8 cellular contexts compared by ENCODE assay signal in genomic region chr10:97736403-97736901, GRCh38. TPM values are rescaled to one million over a fixed set of nuclear protein-coding genes. Genes with fewer than 3 reads are reported as not detected.
DNase-seq lines count a peak whose midpoint lies in the region; ATAC-seq, FAIRE-seq and TF ChIP-seq lines count a peak whose summit lies in the region.

No MANE protein-coding gene starts in this region.

- peaks cover 11% of the 10 kb centered on the region for H3K4me1 ChIP-seq in astrocyte (ENCODE audit: insufficient read depth, low read length)
- peaks cover 14 to 15% of the 10 kb centered on the region in 2 donors for H3K4me1 ChIP-seq in mucosa of rectum (ENCODE audit: control insufficient read depth in 2 of 2, insufficient read depth in 2 of 2, low read length in 2 of 2)

- H3K27me3 Mint-ChIP-seq in activated CD4-positive, alpha-beta T cell treated with anti-CD3 and anti-CD28 coated beads, Interleukin-2, amount 10 ng/mL, durations not matched to agents 7 days and 5 days: no peaks in the 10 kb centered on the region
- H3K27me3 Mint-ChIP-seq in astrocyte (ENCODE audit: low read depth, unreplicated experiment): peaks cover 7% of the 10 kb centered on the region

- H3K4me3 ChIP-seq in astrocyte (ENCODE audit: insufficient read depth, low read depth, low read length): peak overlapping the region; percentile 91
- H3K4me3 ChIP-seq in mucosa of rectum (ENCODE audit: low read length in 2 of 2): peak overlapping the region; percentile 79 to 85

- no peak overlapping the region for H3K9ac ChIP-seq in astrocyte (ENCODE audit: low read length)
- peak overlapping the region in 1 of 2 donors; percentile 66 for H3K9ac ChIP-seq in mucosa of rectum (ENCODE audit: low read depth in 1 of 2, low read length in 2 of 2)

- peak overlapping the region; percentile 92 for H3K4me3 Mint-ChIP-seq in activated CD4-positive, alpha-beta T cell treated with anti-CD3 and anti-CD28 coated beads, Interleukin-2, amount 10 ng/mL, durations not matched to agents 7 days and 5 days
- H3K4me3 Mint-ChIP-seq in astrocyte (ENCODE audit: unreplicated experiment): peak overlapping the region; percentile 92

- H2AFZ ChIP-seq in astrocyte (ENCODE audit: low read depth, low read length): peak overlapping the region; percentile 85

- ATAC-seq in HG03442 (IDR thresholded peaks at IDR 0.05; ENCODE audit: unreplicated experiment): peak; percentile 9

- H3K27ac Mint-ChIP-seq in activated CD4-positive, alpha-beta T cell treated with anti-CD3 and anti-CD28 coated beads, Interleukin-2, amount 10 ng/mL, durations not matched to agents 7 days and 5 days: peak overlapping the region; percentile 96
- H3K27ac Mint-ChIP-seq in astrocyte (ENCODE audit: unreplicated experiment): peak overlapping the region; percentile 16

- TF ChIP-seq CTCF in astrocyte (IDR thresholded peaks at IDR 0.05; ENCODE audit: insufficient read depth, low read depth, low read length): no peak

- H3K36me3 ChIP-seq in astrocyte (ENCODE audit: insufficient read depth, low read length) (peaks cover 10% of the 10 kb centered on the region), mucosa of rectum (ENCODE audit: control insufficient read depth in 2 of 2, insufficient read depth in 2 of 2, low read length in 2 of 2) (peaks cover 16 to 22% of the 10 kb centered on the region in 2 donors)

- CTCF ChIA-PET in activated CD4-positive, alpha-beta T cell treated with anti-CD3 and anti-CD28 coated beads, Interleukin-2, amount 10 ng/mL, durations not matched to agents 7 days and 5 days (lab: Charles Lee): interaction anchor here (0.7 to 4.1 kb wide), 12 partner anchors 9 to 59 kb away, joined by 3 to 20 read pairs (median 4); partner anchors contain the start of genes AVPI1 and MARVELD1

- H3K4me2 ChIP-seq in astrocyte (ENCODE audit: low read length): peak overlapping the region; percentile 94

- no peaks in the 10 kb centered on the region for H3K9me3 ChIP-seq in astrocyte (ENCODE audit: insufficient read depth, low read depth, low read length)
- H3K9me3 ChIP-seq in mucosa of rectum (ENCODE audit: control insufficient read depth in 2 of 2, low read length in 2 of 2): no peaks in the 10 kb centered on the region

- no peaks in the 10 kb centered on the region for H3K27me3 ChIP-seq in astrocyte (ENCODE audit: insufficient read depth, low read length)
- no peaks in the 10 kb centered on the region for H3K27me3 ChIP-seq in mucosa of rectum (ENCODE audit: control insufficient read depth in 2 of 2, insufficient read depth in 2 of 2, low read length in 2 of 2)

- peaks cover 40% of the 10 kb centered on the region for H3K79me2 ChIP-seq in astrocyte (ENCODE audit: insufficient read depth, low read length)

- POLR2A ChIA-PET in activated CD4-positive, alpha-beta T cell treated with anti-CD3 and anti-CD28 coated beads, Interleukin-2, amount 10 ng/mL, durations not matched to agents 7 days and 5 days (lab: Charles Lee): no interaction called here

- DNase-seq in activated CD4-positive, alpha-beta T cell treated with anti-CD3 and anti-CD28 coated beads, Interleukin-2, amount 10 ng/mL, durations not matched to agents 7 days and 5 days: no peak
- no peak for DNase-seq in activated CD4-positive, alpha-beta T cell treated with anti-CD3 and anti-CD28 coated beads for 4 hours
- DNase-seq in astrocyte (ENCODE audit: low read depth): no peak
- no peak for DNase-seq in stimulated activated CD4-positive, alpha-beta T cell treated with anti-CD3 and anti-CD28 coated beads, Interleukin-2, amount 100 ng/mL, for 48 hours
- no peak for DNase-seq in EL
- DNase-seq in NCI-H2029 (lab: John Stamatoyannopoulos, UW): no peak

- H3K27ac ChIP-seq in astrocyte (ENCODE audit: low read depth, low read length) (no peak overlapping the region), mucosa of rectum (ENCODE audit: low read depth in 2 of 2, low read length in 2 of 2) (peak overlapping the region in 1 of 2 donors; percentile 98)

- peaks cover 3% of the 10 kb centered on the region for H3K9me3 Mint-ChIP-seq in activated CD4-positive, alpha-beta T cell treated with anti-CD3 and anti-CD28 coated beads, Interleukin-2, amount 10 ng/mL, durations not matched to agents 7 days and 5 days
- H3K9me3 Mint-ChIP-seq in astrocyte (ENCODE audit: unreplicated experiment): no peaks in the 10 kb centered on the region

- H3K36me3 Mint-ChIP-seq in activated CD4-positive, alpha-beta T cell treated with anti-CD3 and anti-CD28 coated beads, Interleukin-2, amount 10 ng/mL, durations not matched to agents 7 days and 5 days (ENCODE audit: low read depth): peaks cover 27% of the 10 kb centered on the region
- H3K36me3 Mint-ChIP-seq in astrocyte (ENCODE audit: low read depth, unreplicated experiment): peaks cover 6% of the 10 kb centered on the region

- H3K4me1 Mint-ChIP-seq in activated CD4-positive, alpha-beta T cell treated with anti-CD3 and anti-CD28 coated beads, Interleukin-2, amount 10 ng/mL, durations not matched to agents 7 days and 5 days: peaks cover 42% of the 10 kb centered on the region
- peaks cover 13% of the 10 kb centered on the region for H3K4me1 Mint-ChIP-seq in astrocyte (ENCODE audit: low read depth, unreplicated experiment)

- peaks cover 29% of the 10 kb centered on the region for H4K20me1 ChIP-seq in astrocyte (ENCODE audit: insufficient read depth, low read length)

- no peak for FAIRE-seq in astrocyte (lab: Jason Lieb, UNC)

RNA-seq across cellular contexts. Expression of gene ZFYVE27, which starts 0.5 kb away (rescaled TPM):
- 10 to 100 TPM; 23.9 to 31.9 TPM for total RNA-seq in activated CD4-positive, alpha-beta T cell treated with anti-CD3 and anti-CD28 coated beads, Interleukin-2, amount 10 ng/mL, durations not matched to agents 7 days and 5 days
- 31.3 and 32.8 TPM in 2 replicates for total RNA-seq in astrocyte

RNA-seq across cellular contexts. Expression of gene MARVELD1, which starts 22.9 kb away (rescaled TPM):
- 1 to 10 TPM; 1.3 to 1.8 TPM for total RNA-seq in activated CD4-positive, alpha-beta T cell treated with anti-CD3 and anti-CD28 coated beads, Interleukin-2, amount 10 ng/mL, durations not matched to agents 7 days and 5 days
- 69.7 and 79.2 TPM in 2 replicates for total RNA-seq in astrocyte

RNA-seq across cellular contexts. Expression of gene SFRP5, which starts 35.3 kb away (rescaled TPM):
- total RNA-seq in activated CD4-positive, alpha-beta T cell treated with anti-CD3 and anti-CD28 coated beads, Interleukin-2, amount 10 ng/mL, durations not matched to agents 7 days and 5 days: not detected
- total RNA-seq in astrocyte: 0.14 and 0.16 TPM in 2 replicates

RNA-seq across cellular contexts. Expression of gene AVPI1, which starts 49.4 kb away (rescaled TPM):
- under 1 TPM; 0.58 to 0.94 TPM for total RNA-seq in activated CD4-positive, alpha-beta T cell treated with anti-CD3 and anti-CD28 coated beads, Interleukin-2, amount 10 ng/mL, durations not matched to agents 7 days and 5 days
- 5.0 and 5.6 TPM in 2 replicates for total RNA-seq in astrocyte

Comparison
In these comparisons a context has a peak if more than half of its experiments do, and no peak if none do; other contexts are left out.
1. RNA of gene MARVELD1, which starts 22.9 kb away (total RNA-seq): 69.7 to 79.2 TPM in astrocyte; 1.3 to 1.8 TPM in activated CD4-positive, alpha-beta T cell treated with anti-CD3 and anti-CD28 coated beads, Interleukin-2, amount 10 ng/mL, durations not matched to agents 7 days and 5 days; every median in the first group is over 10 times any median in the second.